ENCODE assay signal across 8 cellular contexts in genomic region chr1:184052194-184052559, GRCh38. TPM values are rescaled to one million over a fixed set of nuclear protein-coding genes. Genes with fewer than 3 reads are reported as not detected.
A peak's percentile ranks its signal among the peaks of the same experiment; 100 is the strongest.
DNase-seq lines count a peak whose midpoint lies in the region; ATAC-seq, FAIRE-seq and TF ChIP-seq lines count a peak whose summit lies in the region.

No MANE protein-coding gene starts in this region.

- peak overlapping the region; percentile 50 to 85 for H3K9ac ChIP-seq in kidney (ENCODE audit: low read length in 2 of 2)

- H3K27ac Mint-ChIP-seq in activated naive CD4-positive, alpha-beta T cell treated with anti-CD3 and anti-CD28 coated beads, Interleukin-2, amount 50 U/mL, for 24 hours: peak overlapping the region; percentile 100
- peak overlapping the region; percentile 88 for H3K27ac Mint-ChIP-seq in activated T-helper 17 cell treated with anti-CD3 and anti-CD28 coated beads, Interleukin-2, amount 50 U/mL, for 72 hours

- TF ChIP-seq CTCF in kidney (IDR thresholded peaks at IDR 0.05; ENCODE audit: borderline replicate concordance, extremely low read depth, insufficient read depth) (no peak), tibial artery (IDR thresholded peaks at IDR 0.05) (no peak)

- peaks cover 7 to 14% of the 10 kb centered on the region in 2 donors for H3K4me1 ChIP-seq in kidney (ENCODE audit: control insufficient read depth in 1 of 2, insufficient read depth in 1 of 2, low read depth in 1 of 2, low read length in 2 of 2)
- H3K4me1 ChIP-seq in tibial artery: peaks cover 0 to 28% (median 18%) of the 10 kb centered on the region in 4 donors

- peaks cover 20% of the 10 kb centered on the region for H3K36me3 Mint-ChIP-seq in activated naive CD4-positive, alpha-beta T cell treated with anti-CD3 and anti-CD28 coated beads, Interleukin-2, amount 50 U/mL, for 24 hours
- peaks cover 25% of the 10 kb centered on the region for H3K36me3 Mint-ChIP-seq in activated T-helper 17 cell treated with anti-CD3 and anti-CD28 coated beads, Interleukin-2, amount 50 U/mL, for 72 hours (ENCODE audit: low read depth)

- H3K4me3 ChIP-seq in kidney (ENCODE audit: low read length in 2 of 2) (peak overlapping the region; percentile 76 to 95), tibial artery (peak overlapping the region; percentile 87 to 96)

- no peaks in the 10 kb centered on the region for H3K9me3 ChIP-seq in kidney (ENCODE audit: control insufficient read depth in 1 of 2, low read length in 2 of 2)
- H3K9me3 ChIP-seq in tibial artery: no peaks in the 10 kb centered on the region

- H3K4me3 Mint-ChIP-seq in activated naive CD4-positive, alpha-beta T cell treated with anti-CD3 and anti-CD28 coated beads, Interleukin-2, amount 50 U/mL, for 24 hours: peak overlapping the region; percentile 98
- peak overlapping the region; percentile 94 for H3K4me3 Mint-ChIP-seq in activated T-helper 17 cell treated with anti-CD3 and anti-CD28 coated beads, Interleukin-2, amount 50 U/mL, for 72 hours

- H3K27ac ChIP-seq in kidney (ENCODE audit: low read depth in 2 of 2, low read length in 2 of 2): peak overlapping the region in 1 of 2 donors; percentile 65
- H3K27ac ChIP-seq in tibial artery: peak overlapping the region; percentile 81 to 89

- H3K27me3 ChIP-seq in tibial artery: no peaks in the 10 kb centered on the region

- FAIRE-seq in kidney (lab: Jason Lieb, UNC): no peak

- intact Hi-C loops in kidney (cut with DNase I): no loop called here
- intact Hi-C loops in tibial artery (cut with DNase I; ENCODE audit: low total_unique reads): no loop called here

- no peak for DNase-seq in activated naive CD4-positive, alpha-beta T cell (lab: John Stamatoyannopoulos, UW)
- no peak for DNase-seq in kidney
- DNase-seq in tibial artery: no peak
- no peak for DNase-seq in inferior parietal cortex (ENCODE audit: extremely low spot score)
- DNase-seq in ecto neural progenitor cell (ENCODE audit: low spot score): no peak

- H3K36me3 ChIP-seq in kidney (ENCODE audit: control insufficient read depth in 1 of 2, insufficient read depth in 2 of 2, low read length in 2 of 2) (no peaks in the 10 kb centered on the region), tibial artery (peaks cover 0 to 7% (median 6%) of the 10 kb centered on the region in 3 donors)

- peaks cover 12% of the 10 kb centered on the region for H3K27me3 Mint-ChIP-seq in activated naive CD4-positive, alpha-beta T cell treated with anti-CD3 and anti-CD28 coated beads, Interleukin-2, amount 50 U/mL, for 24 hours
- peaks cover 12% of the 10 kb centered on the region for H3K27me3 Mint-ChIP-seq in activated T-helper 17 cell treated with anti-CD3 and anti-CD28 coated beads, Interleukin-2, amount 50 U/mL, for 72 hours

- H3K9me3 Mint-ChIP-seq in activated naive CD4-positive, alpha-beta T cell treated with anti-CD3 and anti-CD28 coated beads, Interleukin-2, amount 50 U/mL, for 24 hours: peaks cover 4% of the 10 kb centered on the region
- H3K9me3 Mint-ChIP-seq in activated T-helper 17 cell treated with anti-CD3 and anti-CD28 coated beads, Interleukin-2, amount 50 U/mL, for 72 hours: no peaks in the 10 kb centered on the region

- H3K4me1 Mint-ChIP-seq in activated naive CD4-positive, alpha-beta T cell treated with anti-CD3 and anti-CD28 coated beads, Interleukin-2, amount 50 U/mL, for 24 hours: peaks cover 50% of the 10 kb centered on the region
- H3K4me1 Mint-ChIP-seq in activated T-helper 17 cell treated with anti-CD3 and anti-CD28 coated beads, Interleukin-2, amount 50 U/mL, for 72 hours: peaks cover 30% of the 10 kb centered on the region

- no peak for ATAC-seq in activated T-helper 17 cell treated with anti-CD3 and anti-CD28 coated beads, Interleukin-2, amount 50 U/mL, for 72 hours (replicated peaks)
- ATAC-seq in HG03457 (IDR thresholded peaks at IDR 0.05; ENCODE audit: unreplicated experiment): no peak

RNA-seq across cellular contexts. Expression of gene TSEN15, which starts 0.6 kb away (rescaled TPM):
- total RNA-seq in activated T-helper 17 cell treated with anti-CD3 and anti-CD28 coated beads, Interleukin-2, amount 50 U/mL, for 72 hours: 10 to 100 TPM in 1 of 2 donors, 1 to 10 TPM in 1; 8.0 to 20.9 TPM
- total RNA-seq in kidney: 25.6 TPM
- 24.7 TPM for polyA plus RNA-seq in kidney (ENCODE audit: insufficient read depth, low read depth, low replicate concordance)

RNA-seq across cellular contexts. Expression of gene COLGALT2, which starts 14.6 kb away (rescaled TPM):
- total RNA-seq in activated T-helper 17 cell treated with anti-CD3 and anti-CD28 coated beads, Interleukin-2, amount 50 U/mL, for 72 hours: 1 to 10 TPM in 1 of 2 donors, under 1 TPM in 1; 0.35 to 1.5 TPM
- 0.91 TPM for total RNA-seq in kidney
- 1.8 TPM for polyA plus RNA-seq in kidney (ENCODE audit: insufficient read depth, low read depth, low replicate concordance)
